ENCODE assay signal across 1 cellular context in the genomic region with DNA sequence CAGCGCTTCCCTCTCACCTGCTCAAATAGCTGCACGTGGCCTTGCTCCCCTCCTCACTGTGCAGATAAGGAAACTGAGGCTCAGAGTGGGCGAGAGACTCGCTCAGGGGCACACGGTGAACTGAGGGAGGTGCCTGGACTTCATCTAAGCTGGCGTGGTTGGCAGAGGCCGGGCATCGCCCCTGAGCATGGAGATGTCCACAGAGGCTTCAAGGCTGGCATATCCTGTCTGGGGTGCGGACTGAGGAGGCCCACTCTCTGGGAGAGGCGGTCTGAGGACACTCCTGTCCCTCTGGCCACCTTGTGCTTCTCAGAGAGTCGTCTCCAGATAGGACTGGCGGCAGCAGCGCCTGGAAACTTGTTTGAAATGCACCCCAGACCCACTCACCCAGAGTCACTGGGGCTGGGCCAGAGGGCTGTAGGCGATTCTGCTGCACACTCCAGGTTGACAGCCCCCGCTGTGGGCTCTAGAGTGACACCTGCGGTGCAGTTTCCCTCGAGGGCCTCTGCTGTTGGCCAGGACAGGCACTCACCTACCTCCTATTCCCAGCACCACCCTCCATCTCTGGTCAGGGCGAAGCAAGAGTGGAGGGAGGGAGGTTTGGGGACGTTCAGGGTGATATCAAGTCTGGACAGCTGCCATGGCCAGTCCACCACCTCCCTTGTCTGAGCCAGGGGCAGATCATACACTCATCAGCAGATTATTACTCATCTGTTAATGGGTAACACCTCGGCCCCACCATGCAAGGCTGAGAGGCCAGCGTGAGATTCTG.
TF ChIP-seq lines count a peak whose summit lies in the region.

No MANE protein-coding gene starts in this region.

TF ChIP-seq in H1, 55 proteins besides CTCF, POLR2A, EP300 and RAD21:
- TF ChIP-seq GABPA (IDR thresholded peaks at IDR 0.05; ENCODE audit: borderline replicate concordance, insufficient read depth, low read length) (no peak), NRF1 (IDR thresholded peaks at IDR 0.05; ENCODE audit: low read depth, low read length) (no peak), SP4 (IDR thresholded peaks at IDR 0.05; ENCODE audit: low read length) (no peak), SP2 (IDR thresholded peaks at IDR 0.05; ENCODE audit: low read length) (no peak), RNF2 (IDR thresholded peaks at IDR 0.05; ENCODE audit: borderline replicate concordance, low read depth, low read length, missing control alignments, poor library complexity, severe bottlenecking) (no peak), POLR2AphosphoS5 (IDR thresholded peaks at IDR 0.05; ENCODE audit: low read depth, low read length) (no peak), SIRT6 (IDR thresholded peaks at IDR 0.05; ENCODE audit: low read length) (no peak), KDM5A (IDR thresholded peaks at IDR 0.05; ENCODE audit: low read length) (no peak), CBX8 (IDR thresholded peaks at IDR 0.05; ENCODE audit: borderline replicate concordance, low read depth, low read length) (no peak), SIN3A (conservative IDR thresholded peaks at IDR 0.05 in 1 of 2, IDR thresholded peaks at IDR 0.05 in 1 of 2; ENCODE audit: low read depth in 1 of 2, low read length in 2 of 2) (no peak), SP1 (IDR thresholded peaks at IDR 0.05; ENCODE audit: low read depth, low read length) (no peak), MAFK (IDR thresholded peaks at IDR 0.05; ENCODE audit: low read depth, low read length) (no peak), CTBP2 (IDR thresholded peaks at IDR 0.05; ENCODE audit: borderline replicate concordance, insufficient read depth, insufficient read length, low read length) (no peak), CREB1 (IDR thresholded peaks at IDR 0.05) (no peak)
